ENCODE assay signal across 28 cellular contexts in genomic region chr20:12883507-12883885, GRCh38.
"Had no signal": no experiment of that assay in that cellular context is flagged by ENCODE, and none has a peak within 500 bp of the region (broad histone marks: within the 10 kb centered on the region; RNA-seq: fewer than 3 reads in every experiment).

No MANE protein-coding gene starts in this region.

- H3K9me3 ChIP-seq: body of pancreas, breast epithelium had no signal

- DNase-seq: activated CD4-positive, alpha-beta memory T cell treated with anti-CD3 and anti-CD28 coated beads, Interleukin-2, amount 10 ng/mL, durations not matched to agents 7 days and 5 days; activated CD4-positive, alpha-beta T cell treated with anti-CD3 and anti-CD28 coated beads for 1 hour; activated CD4-positive, alpha-beta T cell treated with anti-CD3 and anti-CD28 coated beads for 36 hours; activated CD4-positive, alpha-beta T cell treated with anti-CD3 and anti-CD28 coated beads for 48 hours; activated CD4-positive, alpha-beta T cell treated with anti-CD3 and anti-CD28 coated beads, Interleukin-2, amount 10 ng/mL, durations not matched to agents 7 days and 5 days; activated CD4-positive, alpha-beta T cell treated with anti-CD3 and anti-CD28 coated beads, Interleukin-2, amount 50 U/mL, for 48 hours; activated CD4-positive, CD25-positive, alpha-beta regulatory T cell; activated CD8-positive, alpha-beta memory T cell treated with anti-CD3 and anti-CD28 coated beads for 24 hours; activated CD8-positive, alpha-beta memory T cell treated with anti-CD3 and anti-CD28 coated beads, Interleukin-2, amount 10 ng/mL, durations not matched to agents 7 days and 5 days; activated CD8-positive, alpha-beta memory T cell treated with anti-CD3 and anti-CD28 coated beads, Interleukin-2, amount 50 U/mL, for 48 hours; activated CD8-positive, alpha-beta T cell treated with anti-CD3 and anti-CD28 coated beads, Interleukin-2, amount 10 ng/mL, durations not matched to agents 7 days and 5 days; activated effector memory CD4-positive, alpha-beta T cell treated with Interleukin-2 at 50 U/mL for 16 hours; activated gamma-delta T cell; activated naive CD4-positive, alpha-beta T cell treated with anti-CD3 and anti-CD28 coated beads, Interleukin-2, amount 10 ng/mL, durations not matched to agents 7 days and 5 days; activated naive CD4-positive, alpha-beta T cell treated with Interleukin-2 at 50 U/mL for 16 hours; activated naive CD8-positive, alpha-beta T cell treated with anti-CD3 and anti-CD28 coated beads, Interleukin-2, amount 10 ng/mL, durations not matched to agents 7 days and 5 days; activated naive CD8-positive, alpha-beta T cell treated with anti-CD3 and anti-CD28 coated beads, Interleukin-2, amount 50 U/mL, for 24 hours; activated T-cell treated with anti-CD3 and anti-CD28 coated beads, Interleukin-2, amount 50 U/mL, for 24 hours; activated T-cell treated with anti-CD3 and anti-CD28 coated beads, Interleukin-2, amount 50 U/mL, for 48 hours; amniotic stem cell; aorta; body of pancreas; central memory CD4-positive, alpha-beta T cell; T-cell; T-helper 17 cell; WERI-Rb-1 had no signal

- H3K27me3 ChIP-seq: body of pancreas, brain microvascular endothelial cell, breast epithelium had no signal

- H3K27ac ChIP-seq: body of pancreas, brain microvascular endothelial cell, breast epithelium, WERI-Rb-1 had no signal

- H3K36me3 ChIP-seq: brain microvascular endothelial cell, breast epithelium, WERI-Rb-1 had no signal

- H3K4me3 ChIP-seq: body of pancreas, breast epithelium had no signal

- H3K4me1 ChIP-seq: body of pancreas, breast epithelium had no signal
